In the genomic region with DNA sequence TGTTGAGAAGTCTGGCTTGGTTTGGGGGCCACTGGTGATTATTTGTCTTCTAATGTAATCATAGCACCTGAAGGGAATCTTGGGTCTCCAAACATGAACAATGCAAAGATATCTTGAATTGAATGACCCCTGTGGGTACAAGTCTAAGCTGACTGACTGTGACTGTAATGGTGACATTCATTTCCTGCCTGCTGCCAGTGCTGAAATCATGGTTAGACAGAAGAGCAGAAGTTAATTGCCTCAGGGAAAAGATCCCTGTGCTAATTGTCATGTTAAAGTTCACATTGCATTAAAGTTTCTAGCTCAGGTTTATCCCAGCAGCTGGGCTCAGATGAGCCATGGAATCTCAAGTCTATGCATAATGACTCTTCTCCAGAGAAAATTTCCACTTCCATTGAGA, we compare ENCODE assay signal across 32 cellular contexts.
"Had no signal": no experiment of that assay in that cellular context is flagged by ENCODE, and none has a peak within 500 bp of the region (broad histone marks: within the 10 kb centered on the region; RNA-seq: fewer than 3 reads in every experiment).

No MANE protein-coding gene starts in this region.

- ATAC-seq: activated CD8-positive, alpha-beta T cell treated with anti-CD3 and anti-CD28 coated beads, Interleukin-2, amount 10 ng/mL, durations not matched to agents 7 days and 5 days; activated naive CD4-positive, alpha-beta T cell treated with anti-CD3 and anti-CD28 coated beads, Interleukin-2, amount 50 U/mL, for 72 hours had no signal

- H3K4me2 ChIP-seq: PC-9 had no signal

- H3K9me3 Mint-ChIP-seq: activated naive CD4-positive, alpha-beta T cell treated with anti-CD3 and anti-CD28 coated beads for 36 hours; activated naive CD4-positive, alpha-beta T cell treated with anti-CD3 and anti-CD28 coated beads, Interleukin-2, amount 50 U/mL, for 72 hours; activated T-cell treated with anti-CD3 and anti-CD28 coated beads, Interleukin-2, amount 50 U/mL, for 24 hours; activated T-helper 2 cell treated with anti-CD3 and anti-CD28 coated beads, Interferon-gamma antibody, Interleukin-2, Interleukin-4, amounts not matched to agents 10 μg/mL and 5 μg/mL and 100 μg/mL, durations not matched to agents 14 hours and 24 hours and 36 hours had no signal

- H3K27ac ChIP-seq: brain microvascular endothelial cell, PC-9, VCaP had no signal

- H3K36me3 ChIP-seq: brain microvascular endothelial cell, MG63 had no signal

- H3K4me3 Mint-ChIP-seq: activated CD8-positive, alpha-beta T cell treated with anti-CD3 and anti-CD28 coated beads, Interleukin-2, amount 10 ng/mL, durations not matched to agents 7 days and 5 days; activated naive CD4-positive, alpha-beta T cell treated with anti-CD3 and anti-CD28 coated beads for 36 hours; activated T-cell treated with anti-CD3 and anti-CD28 coated beads, Interleukin-2, amount 50 U/mL, for 24 hours had no signal

- H3K27ac Mint-ChIP-seq: activated CD8-positive, alpha-beta T cell treated with anti-CD3 and anti-CD28 coated beads, Interleukin-2, amount 10 ng/mL, durations not matched to agents 7 days and 5 days; activated naive CD4-positive, alpha-beta T cell treated with anti-CD3 and anti-CD28 coated beads for 36 hours; activated naive CD4-positive, alpha-beta T cell treated with anti-CD3 and anti-CD28 coated beads, Interleukin-2, amount 50 U/mL, for 72 hours; activated T-cell treated with anti-CD3 and anti-CD28 coated beads, Interleukin-2, amount 50 U/mL, for 24 hours; activated T-helper 2 cell treated with anti-CD3 and anti-CD28 coated beads, Interferon-gamma antibody, Interleukin-2, Interleukin-4, amounts not matched to agents 10 μg/mL and 5 μg/mL and 100 μg/mL, durations not matched to agents 14 hours and 24 hours and 36 hours had no signal

- H3K36me3 Mint-ChIP-seq: activated naive CD4-positive, alpha-beta T cell treated with anti-CD3 and anti-CD28 coated beads, Interleukin-2, amount 50 U/mL, for 72 hours had no signal

- H3K4me3 ChIP-seq: MG63, PC-9 had no signal

- DNase-seq: activated CD4-positive, alpha-beta T cell treated with anti-CD3 and anti-CD28 coated beads for 1 hour; activated CD4-positive, alpha-beta T cell treated with anti-CD3 and anti-CD28 coated beads for 48 hours; activated CD4-positive, alpha-beta T cell treated with anti-CD3 and anti-CD28 coated beads, Interleukin-2, amount 50 U/mL, for 48 hours; activated CD4-positive, CD25-positive, alpha-beta regulatory T cell; activated CD8-positive, alpha-beta T cell treated with anti-CD3 and anti-CD28 coated beads, Interleukin-2, amount 10 ng/mL, durations not matched to agents 7 days and 5 days; activated gamma-delta T cell; activated naive CD4-positive, alpha-beta T cell treated with anti-CD3 and anti-CD28 coated beads for 36 hours; activated T-cell treated with anti-CD3 and anti-CD28 coated beads, Interleukin-2, amount 50 U/mL, for 24 hours; anterior cingulate cortex; brain microvascular endothelial cell; central memory CD4-positive, alpha-beta T cell; Karpas-422; KBM-7; MG63; MV-4-11; NCI-H1092 treated with DMSO at 0.1 percent for 48 hours; NCI-H1417; NCI-H1694; NCI-H2029; NCI-H345; NCI-H524 treated with DMSO at 0.1 percent for 48 hours; NCI-H748 treated with DMSO at 0.1 percent for 48 hours; NK-92 treated with Interleukin-12 subunit alpha and Interleukin-12 subunit beta, amount 100 ng/mL, for 24 hours; PC-9; Right ventricle myocardium superior; SW 1271; T-helper 1 cell; T-helper 2 cell; T-helper 9 cell had no signal

- H2AFZ ChIP-seq: PC-9 had no signal

- H3K9me3 ChIP-seq: MG63 had no signal

- H3K27me3 ChIP-seq: brain microvascular endothelial cell, MG63 had no signal
